Comparison of ENCODE assay signal across 8 cellular contexts in the genomic region with DNA sequence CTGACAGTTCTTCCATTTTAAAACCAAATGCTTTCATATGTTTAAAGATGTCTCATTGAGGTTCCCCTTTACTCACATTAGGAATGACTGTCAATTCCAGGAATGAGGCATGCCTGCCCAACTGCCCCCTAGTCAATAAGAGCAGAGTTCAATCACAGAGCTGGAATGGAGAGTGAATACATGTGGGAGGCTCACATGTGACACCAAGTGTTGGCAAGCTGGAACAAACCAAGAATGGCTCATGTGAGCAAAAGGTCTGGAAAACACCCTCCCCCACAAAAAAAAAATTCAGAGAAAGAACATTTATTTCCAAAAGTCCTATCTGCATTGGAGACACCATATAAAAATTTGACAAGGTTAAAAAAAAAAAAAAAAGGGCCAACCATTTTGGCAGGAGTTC. TPM values are rescaled to one million over a fixed set of nuclear protein-coding genes. Genes with fewer than 3 reads are reported as not detected.
DNase-seq lines count a peak whose midpoint lies in the region; ATAC-seq, FAIRE-seq and TF ChIP-seq lines count a peak whose summit lies in the region.

No MANE protein-coding gene starts in this region.

- peaks cover 33% of the 10 kb centered on the region; the same call in 2 of the 3 replicates for H3K4me1 ChIP-seq in A549
- peaks cover 16 to 21% of the 10 kb centered on the region in 2 experiments for H3K4me1 ChIP-seq in neutrophil (ENCODE audit: control insufficient read depth in 1 of 2, insufficient read depth in 1 of 2, low read depth in 1 of 2, low read length in 1 of 2)

- H3K27me3 ChIP-seq in neutrophil, result no peaks in the 10 kb centered on the region

- TF ChIP-seq CTCF in A549 (IDR thresholded peaks at IDR 0.05), result 0 out of 3 replicates have a peak, but pooled peaks have one; percentile 21
- peak; percentile 20 for TF ChIP-seq CTCF in GM10248 (IDR thresholded peaks at IDR 0.05; ENCODE audit: control extremely low read depth, extremely low read depth, low read depth, missing control alignments)
- TF ChIP-seq CTCF in epithelial cell of proximal tubule (conservative IDR thresholded peaks at IDR 0.05; ENCODE audit: low read depth, low read length), result peak; percentile 34
- no peak for TF ChIP-seq CTCF in neutrophil (IDR thresholded peaks at IDR 0.05)

- ATAC-seq in A549 (peak in 1 of 2 experiments; percentile 38; a peak in 3 of 6 replicates), SK-N-SH treated with all-trans-retinoic acid at 6 μM for 48 hours (peak; percentile 53), HG03039 (IDR thresholded peaks at IDR 0.05; ENCODE audit: unreplicated experiment) (no peak)

- CTCF ChIA-PET in A549 (lab: Yijun Ruan, JAX), result interaction anchor here (1.5 to 2.0 kb wide), 2 partner anchors 141 to 209 kb away, joined by 3 to 6 read pairs; no protein-coding TSS in a partner anchor
- CTCF ChIA-PET in GM10248 (lab: Yijun Ruan, JAX), result interaction anchor here (1.4 to 1.6 kb wide), 3 partner anchors 10 to 213 kb away, joined by 3 to 4 read pairs (median 3); no protein-coding TSS in a partner anchor

- no peak overlapping the region for H3K27ac ChIP-seq in A549
- peak overlapping the region; percentile 42 for H3K27ac ChIP-seq in neutrophil

- H3K36me3 ChIP-seq in neutrophil, result peaks cover 26% of the 10 kb centered on the region

- H3K9me3 ChIP-seq in A549, result no peaks in the 10 kb centered on the region
- no peaks in the 10 kb centered on the region for H3K9me3 ChIP-seq in neutrophil

- H3K4me2 ChIP-seq in A549, result no peak overlapping the region

- H3K4me3 ChIP-seq in A549 (no peak overlapping the region), epithelial cell of proximal tubule (ENCODE audit: low read depth, low read length) (no peak overlapping the region), neutrophil (ENCODE audit: low read depth in 1 of 2, low read length in 1 of 2) (no peak overlapping the region)

- no peak for TF ChIP-seq POLR2A in A549 (IDR thresholded peaks at IDR 0.05; ENCODE audit: low read length)

- POLR2A ChIA-PET in A549 (lab: Yijun Ruan, JAX), result no interaction called here
- POLR2A ChIA-PET in GM10248 (lab: Yijun Ruan, JAX), result no interaction called here

- no peak for TF ChIP-seq EP300 in A549 (IDR thresholded peaks at IDR 0.05)

- DNase-seq in A549 (ENCODE audit: low read depth in 1 of 2, low spot score in 1 of 2) (peak in 1 of 2 experiments; percentile 49), GM10248 (ENCODE audit: extremely low spot score) (no peak), epithelial cell of proximal tubule (ENCODE audit: low read depth) (peak; percentile 74), SIG-M5 treated with dmso at 0.1 percent for 504 hours (lab: John Stamatoyannopoulos, UW; ENCODE audit: unreplicated experiment) (no peak), HuH-7.5 (ENCODE audit: low spot score) (no peak)

- TF ChIP-seq RAD21 in A549 (conservative IDR thresholded peaks at IDR 0.05 in 1 of 2, IDR thresholded peaks at IDR 0.05 in 1 of 2), result peak in 1 of 2 experiments; percentile 25; a peak in 2 of 5 replicates

- FAIRE-seq in A549 (lab: Jason Lieb, UNC), result no peak

TF ChIP-seq in A549, 52 proteins besides CTCF, POLR2A, EP300 and RAD21 (continues in another document):
- no peak for TF ChIP-seq TFCP2L1 (CRISPR knock-in tag; IDR thresholded peaks at IDR 0.05)
- no peak for TF ChIP-seq FOXS1 (CRISPR knock-in tag; IDR thresholded peaks at IDR 0.05)
- TF ChIP-seq, protein P1, sequence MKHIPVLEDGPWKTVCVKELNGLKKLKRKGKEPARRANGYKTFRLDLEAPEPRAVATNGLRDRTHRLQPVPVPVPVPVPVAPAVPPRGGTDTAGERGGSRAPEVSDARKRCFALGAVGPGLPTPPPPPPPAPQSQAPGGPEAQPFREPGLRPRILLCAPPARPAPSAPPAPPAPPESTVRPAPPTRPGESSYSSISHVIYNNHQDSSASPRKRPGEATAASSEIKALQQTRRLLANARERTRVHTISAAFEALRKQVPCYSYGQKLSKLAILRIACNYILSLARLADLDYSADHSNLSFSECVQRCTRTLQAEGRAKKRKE (CRISPR knock-in tag; IDR thresholded peaks at IDR 0.05; ENCODE audit: low read depth), result no peak
- no peak for TF ChIP-seq CEBPB (IDR thresholded peaks at IDR 0.05)
- TF ChIP-seq, protein P2, sequence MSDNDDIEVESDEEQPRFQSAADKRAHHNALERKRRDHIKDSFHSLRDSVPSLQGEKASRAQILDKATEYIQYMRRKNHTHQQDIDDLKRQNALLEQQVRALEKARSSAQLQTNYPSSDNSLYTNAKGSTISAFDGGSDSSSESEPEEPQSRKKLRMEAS (IDR thresholded peaks at IDR 0.05), result no peak
- no peak for TF ChIP-seq RFX5 (IDR thresholded peaks at IDR 0.05)

TF ChIP-seq in SK-N-SH treated with all-trans-retinoic acid at 6 μM for 48 hours, 23 proteins besides CTCF, POLR2A, EP300 and RAD21:
- TF ChIP-seq ZNF8 (CRISPR knock-in tag; IDR thresholded peaks at IDR 0.05), result no peak

RNA-seq across cellular contexts. Expression of a gene that starts 3.7 kb away (rescaled TPM):
- polyA plus RNA-seq in A549 (2011; rRNA removed) (21.6 and 24.9 TPM in 2 replicates), A549 (2017; fragmentation: RNase III; extraction: RNeasy Plus Mini Kit Qiagen cat#74134 plus additional on column Dnase treatment) (15.0 to 16.7 TPM (median 15.4 TPM) in 3 replicates)
- 7.4 and 7.8 TPM in 2 replicates for polyA plus RNA-seq in A549 (2012; cell fraction: cytosol; rRNA removed)
- 7.5 and 7.9 TPM in 2 replicates for polyA plus RNA-seq in A549 (2012; cell fraction: nucleus; rRNA removed)
- 31.5 and 33.2 TPM in 2 replicates for polyA minus RNA-seq in A549 (2011; rRNA and poly(A)+ RNA removed)
- total RNA-seq in epithelial cell of proximal tubule, result 40.5 and 51.5 TPM in 2 replicates

RNA-seq across cellular contexts. Expression of a gene that starts 3.8 kb away (rescaled TPM):
- polyA plus RNA-seq in A549 (2011; rRNA removed), result 125 and 139 TPM in 2 replicates
- polyA plus RNA-seq in A549 (2012; cell fraction: cytosol; rRNA removed), result 33.6 and 35.7 TPM in 2 replicates
- 46.9 and 71.0 TPM in 2 replicates for polyA plus RNA-seq in A549 (2012; cell fraction: nucleus; rRNA removed)
- 123 to 146 TPM (median 125 TPM) in 3 replicates for polyA plus RNA-seq in A549 (2017; fragmentation: RNase III; extraction: RNeasy Plus Mini Kit Qiagen cat#74134 plus additional on column Dnase treatment)
- polyA minus RNA-seq in A549 (2011; rRNA and poly(A)+ RNA removed), result 40.1 and 41.9 TPM in 2 replicates
- total RNA-seq in epithelial cell of proximal tubule, result 128 and 141 TPM in 2 replicates

RNA-seq across cellular contexts. Expression of a gene that starts 23.6 kb away (rescaled TPM):
- polyA plus RNA-seq in A549 (2011; rRNA removed) (58.5 and 74.9 TPM in 2 replicates), A549 (2017; fragmentation: RNase III; extraction: RNeasy Plus Mini Kit Qiagen cat#74134 plus additional on column Dnase treatment) (37.3 to 40.2 TPM (median 37.8 TPM) in 3 replicates)
- 29.3 and 33.3 TPM in 2 replicates for polyA plus RNA-seq in A549 (2012; cell fraction: cytosol; rRNA removed)
- polyA plus RNA-seq in A549 (2012; cell fraction: nucleus; rRNA removed), result 30.8 and 34.9 TPM in 2 replicates
- polyA minus RNA-seq in A549 (2011; rRNA and poly(A)+ RNA removed), result 24.2 and 28.1 TPM in 2 replicates
- total RNA-seq in epithelial cell of proximal tubule, result 59.2 and 59.5 TPM in 2 replicates

RNA-seq across cellular contexts. Expression of a gene that starts 23.9 kb away (rescaled TPM):
- 140 and 180 TPM in 2 replicates for polyA plus RNA-seq in A549 (2011; rRNA removed)
- polyA plus RNA-seq in A549 (2012; cell fraction: cytosol; rRNA removed), result 101 TPM in 2 replicates
- 56.4 and 130 TPM in 2 replicates for polyA plus RNA-seq in A549 (2012; cell fraction: nucleus; rRNA removed)
- 181 to 184 TPM (median 183 TPM) in 3 replicates for polyA plus RNA-seq in A549 (2017; fragmentation: RNase III; extraction: RNeasy Plus Mini Kit Qiagen cat#74134 plus additional on column Dnase treatment)
- 49.6 and 55.9 TPM in 2 replicates for polyA minus RNA-seq in A549 (2011; rRNA and poly(A)+ RNA removed)
- total RNA-seq in epithelial cell of proximal tubule, result 171 and 212 TPM in 2 replicates
